In genomic region chr20:22577515-22578220, GRCh38 we compare ENCODE assay signal across 1 cellular context.
TF ChIP-seq lines count a peak whose summit lies in the region.

No MANE protein-coding gene starts in this region.

TF ChIP-seq in HepG2, 621 proteins besides CTCF, POLR2A, EP300 and RAD21 (continued from another document and continues in another):
- peak; percentile 61; the same call in 1 of the 2 replicates for TF ChIP-seq POGK (CRISPR knock-in tag; conservative IDR thresholded peaks at IDR 0.05)
- TF ChIP-seq PITX1 (CRISPR knock-in tag; IDR thresholded peaks at IDR 0.05): 0 out of 2 replicates have a peak, but pooled peaks have one; percentile 39
- 0 out of 2 replicates have a peak, but pooled peaks have one; percentile 13 for TF ChIP-seq ZSCAN9 (CRISPR knock-in tag; IDR thresholded peaks at IDR 0.05; ENCODE audit: borderline replicate concordance)
- TF ChIP-seq ZNF235 (CRISPR knock-in tag; IDR thresholded peaks at IDR 0.05; ENCODE audit: borderline replicate concordance): no peak; the same call in 1 of the 2 replicates
- TF ChIP-seq KDM6A (CRISPR knock-in tag; IDR thresholded peaks at IDR 0.05; ENCODE audit: low read depth): 0 out of 2 replicates have a peak, but pooled peaks have one; percentile 7
- TF ChIP-seq U2AF1 (optimal IDR thresholded peaks at IDR 0.05; ENCODE audit: low read depth, low read length): peak; percentile 59
- TF ChIP-seq REPIN1 (CRISPR knock-in tag; IDR thresholded peaks at IDR 0.05; ENCODE audit: borderline replicate concordance, low read depth): 0 out of 2 replicates have a peak, but pooled peaks have one; percentile 68
- TF ChIP-seq SMAD1 (CRISPR knock-in tag; IDR thresholded peaks at IDR 0.05; ENCODE audit: borderline replicate concordance, low read depth): 0 out of 2 replicates have a peak, but pooled peaks have one; percentile 23
- TF ChIP-seq FOXP1 (IDR thresholded peaks at IDR 0.05): no peak
- TF ChIP-seq FOXP1 (CRISPR knock-in tag; IDR thresholded peaks at IDR 0.05): peak; percentile 7; the same call in 1 of the 2 replicates
- TF ChIP-seq HNF4A (CRISPR knock-in tag; IDR thresholded peaks at IDR 0.05): peak; percentile 55
- 0 out of 2 replicates have a peak, but pooled peaks have one; percentile 46 for TF ChIP-seq ZBTB7A (CRISPR knock-in tag; IDR thresholded peaks at IDR 0.05)
- TF ChIP-seq MED8 (CRISPR knock-in tag; IDR thresholded peaks at IDR 0.05; ENCODE audit: insufficient replicate concordance): peak; percentile 20
- peak; percentile 84; the same call in 1 of the 2 replicates for TF ChIP-seq ZNF280B (CRISPR knock-in tag; IDR thresholded peaks at IDR 0.05; ENCODE audit: borderline replicate concordance)
- TF ChIP-seq ZNF740 (CRISPR knock-in tag; IDR thresholded peaks at IDR 0.05): peak; percentile 46; the same call in 1 of the 2 replicates
- peak; percentile 77; the same call in 1 of the 2 replicates for TF ChIP-seq ZNF564 (CRISPR knock-in tag; IDR thresholded peaks at IDR 0.05)
- no peak for TF ChIP-seq THYN1 (CRISPR knock-in tag; IDR thresholded peaks at IDR 0.05; ENCODE audit: borderline replicate concordance, low read depth)
- 0 out of 2 replicates have a peak, but pooled peaks have one; percentile 32 for TF ChIP-seq ZBTB8A (CRISPR knock-in tag; IDR thresholded peaks at IDR 0.05; ENCODE audit: borderline replicate concordance, low read depth)
- peak; percentile 66 for TF ChIP-seq NRL (CRISPR knock-in tag; IDR thresholded peaks at IDR 0.05; ENCODE audit: borderline replicate concordance)
- 0 out of 2 replicates have a peak, but pooled peaks have one; percentile 24 for TF ChIP-seq STAT5B (CRISPR knock-in tag; IDR thresholded peaks at IDR 0.05)
- peak; percentile 89; the same call in 1 of the 2 replicates for TF ChIP-seq BRD4 (CRISPR knock-in tag; IDR thresholded peaks at IDR 0.05)
- no peak for TF ChIP-seq ZNF639 (CRISPR knock-in tag; conservative IDR thresholded peaks at IDR 0.05)
- 0 out of 2 replicates have a peak, but pooled peaks have one; percentile 22 for TF ChIP-seq ARNTL (CRISPR knock-in tag; IDR thresholded peaks at IDR 0.05)
- peak; percentile 83; the same call in 1 of the 2 replicates for TF ChIP-seq SIN3A (IDR thresholded peaks at IDR 0.05; ENCODE audit: borderline replicate concordance, low read depth, low read length)
- peak; percentile 77 for TF ChIP-seq POLR2G (IDR thresholded peaks at IDR 0.05; ENCODE audit: low read depth, low read length)
- peak; percentile 2; the same call in 1 of the 2 replicates for TF ChIP-seq ZNF574 (CRISPR knock-in tag; IDR thresholded peaks at IDR 0.05)
- TF ChIP-seq ZXDC (CRISPR knock-in tag; IDR thresholded peaks at IDR 0.05): peak; percentile 82; the same call in 1 of the 2 replicates
- TF ChIP-seq SOX6 (IDR thresholded peaks at IDR 0.05): no peak
- peak; percentile 7; the same call in 1 of the 2 replicates for TF ChIP-seq SOX6 (CRISPR knock-in tag; IDR thresholded peaks at IDR 0.05)
- TF ChIP-seq ZBTB38 (CRISPR knock-in tag; IDR thresholded peaks at IDR 0.05): no peak; the same call in 1 of the 2 replicates
- no peak; the same call in 1 of the 2 replicates for TF ChIP-seq SNAPC4 (CRISPR knock-in tag; IDR thresholded peaks at IDR 0.05)
- 0 out of 2 replicates have a peak, but pooled peaks have one; percentile 28 for TF ChIP-seq RCOR2 (CRISPR knock-in tag; IDR thresholded peaks at IDR 0.05)
- no peak for TF ChIP-seq ATF7 (IDR thresholded peaks at IDR 0.05)
- no peak for TF ChIP-seq ATF7 (CRISPR knock-in tag; IDR thresholded peaks at IDR 0.05)
- peak; percentile 20; the same call in 1 of the 2 replicates for TF ChIP-seq ARNT2 (CRISPR knock-in tag; IDR thresholded peaks at IDR 0.05; ENCODE audit: low read depth)
- peak; percentile 82; the same call in 1 of the 2 replicates for TF ChIP-seq ZNF546 (CRISPR knock-in tag; conservative IDR thresholded peaks at IDR 0.05)
- TF ChIP-seq CREB1 (IDR thresholded peaks at IDR 0.05): 0 out of 2 replicates have a peak, but pooled peaks have one; percentile 47
- TF ChIP-seq CREB1 (CRISPR knock-in tag; IDR thresholded peaks at IDR 0.05): no peak
- peak; percentile 19; the same call in 1 of the 2 replicates for TF ChIP-seq ZNF441 (CRISPR knock-in tag; IDR thresholded peaks at IDR 0.05; ENCODE audit: borderline replicate concordance)
- TF ChIP-seq KMT2B (CRISPR knock-in tag; IDR thresholded peaks at IDR 0.05): peak; percentile 38; the same call in 1 of the 2 replicates
- TF ChIP-seq ZNF446 (CRISPR knock-in tag; IDR thresholded peaks at IDR 0.05): peak; percentile 23; the same call in 1 of the 2 replicates
- TF ChIP-seq ZNF292 (CRISPR knock-in tag; IDR thresholded peaks at IDR 0.05; ENCODE audit: borderline replicate concordance, low read depth): peak; percentile 84
- TF ChIP-seq MBD4 (IDR thresholded peaks at IDR 0.05; ENCODE audit: borderline replicate concordance, low read length): no peak
- TF ChIP-seq ZNF784 (CRISPR knock-in tag; IDR thresholded peaks at IDR 0.05; ENCODE audit: borderline replicate concordance): no peak
- 0 out of 2 replicates have a peak, but pooled peaks have one; percentile 52 for TF ChIP-seq DNMT3B (CRISPR knock-in tag; conservative IDR thresholded peaks at IDR 0.05)
- TF ChIP-seq BCL3 (CRISPR knock-in tag; IDR thresholded peaks at IDR 0.05): peak; percentile 69; the same call in 1 of the 2 replicates
